Comparison of ENCODE assay signal across 8 cellular contexts in the genomic region with DNA sequence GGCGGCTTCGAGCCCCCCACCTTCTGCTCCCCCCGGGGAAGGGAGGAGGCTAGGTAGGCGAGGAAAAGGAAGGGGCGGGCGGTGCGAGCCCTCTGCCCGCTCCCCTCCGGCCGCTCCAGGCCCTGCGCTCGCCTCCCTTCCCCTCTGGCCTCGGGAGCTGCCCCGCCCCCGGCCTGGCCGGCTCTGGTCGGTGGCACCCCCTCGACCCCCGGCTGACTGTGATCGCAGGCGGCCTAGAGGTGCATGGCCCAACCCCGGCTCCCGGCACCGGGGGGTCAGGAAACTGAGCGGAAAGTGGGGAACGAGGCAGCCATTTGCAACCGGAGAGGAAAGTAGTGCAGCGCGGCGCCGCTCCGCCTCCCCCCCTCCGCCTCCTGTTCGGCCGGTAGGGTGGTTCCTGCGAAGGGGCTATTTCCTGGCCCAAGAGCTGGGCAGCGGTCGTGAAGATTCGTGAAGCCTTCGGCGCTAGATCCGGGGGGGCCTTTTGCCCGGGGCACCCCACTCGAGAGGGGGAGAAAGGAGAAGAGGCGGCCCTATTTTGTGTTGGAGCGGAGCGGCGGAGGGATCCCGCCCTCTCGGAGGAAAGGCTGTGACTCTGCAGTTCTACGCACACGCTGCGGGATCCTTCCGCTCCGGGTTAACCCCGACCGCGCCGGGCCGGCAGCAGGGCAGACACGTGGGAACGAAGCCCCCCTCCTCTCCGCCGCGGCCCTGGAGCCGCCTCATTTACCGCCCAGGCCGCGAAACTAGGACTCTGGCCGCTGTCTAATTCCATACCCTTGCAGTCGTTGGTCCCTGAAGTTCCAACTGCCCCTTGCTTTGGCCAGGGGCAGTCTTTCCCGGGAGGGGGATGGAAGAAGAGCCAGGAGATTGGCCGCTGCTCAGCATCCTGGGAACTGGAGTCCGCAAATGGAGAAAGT.
DNase-seq lines count a peak whose midpoint lies in the region; ATAC-seq and TF ChIP-seq lines count a peak whose summit lies in the region.

A gene with protein sequence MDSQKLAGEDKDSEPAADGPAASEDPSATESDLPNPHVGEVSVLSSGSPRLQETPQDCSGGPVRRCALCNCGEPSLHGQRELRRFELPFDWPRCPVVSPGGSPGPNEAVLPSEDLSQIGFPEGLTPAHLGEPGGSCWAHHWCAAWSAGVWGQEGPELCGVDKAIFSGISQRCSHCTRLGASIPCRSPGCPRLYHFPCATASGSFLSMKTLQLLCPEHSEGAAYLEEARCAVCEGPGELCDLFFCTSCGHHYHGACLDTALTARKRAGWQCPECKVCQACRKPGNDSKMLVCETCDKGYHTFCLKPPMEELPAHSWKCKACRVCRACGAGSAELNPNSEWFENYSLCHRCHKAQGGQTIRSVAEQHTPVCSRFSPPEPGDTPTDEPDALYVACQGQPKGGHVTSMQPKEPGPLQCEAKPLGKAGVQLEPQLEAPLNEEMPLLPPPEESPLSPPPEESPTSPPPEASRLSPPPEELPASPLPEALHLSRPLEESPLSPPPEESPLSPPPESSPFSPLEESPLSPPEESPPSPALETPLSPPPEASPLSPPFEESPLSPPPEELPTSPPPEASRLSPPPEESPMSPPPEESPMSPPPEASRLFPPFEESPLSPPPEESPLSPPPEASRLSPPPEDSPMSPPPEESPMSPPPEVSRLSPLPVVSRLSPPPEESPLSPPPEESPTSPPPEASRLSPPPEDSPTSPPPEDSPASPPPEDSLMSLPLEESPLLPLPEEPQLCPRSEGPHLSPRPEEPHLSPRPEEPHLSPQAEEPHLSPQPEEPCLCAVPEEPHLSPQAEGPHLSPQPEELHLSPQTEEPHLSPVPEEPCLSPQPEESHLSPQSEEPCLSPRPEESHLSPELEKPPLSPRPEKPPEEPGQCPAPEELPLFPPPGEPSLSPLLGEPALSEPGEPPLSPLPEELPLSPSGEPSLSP (N-terminal part only) (minus strand): TSS at position 558 of the 920 bp plus-strand sequence. CDS start 5,470 bp downstream, outside the sequence.

- peak; percentile 75 for DNase-seq in NCI-H2029 treated with DMSO at 0.1 percent for 48 hours (lab: John Stamatoyannopoulos, UW)
- DNase-seq in T1000 (lab: John Stamatoyannopoulos, UW): peak; percentile 95
- peak; percentile 98 for DNase-seq in astrocyte of the hippocampus (ENCODE audit: low read depth, low spot score)
- DNase-seq in hypothalamus (lab: John Stamatoyannopoulos, UW): peak; percentile 61 to 98 (median 86)
- DNase-seq in retinal pigment epithelial cell (ENCODE audit: low read depth): peak; percentile 87

- ATAC-seq in HG02852 (IDR thresholded peaks at IDR 0.05; ENCODE audit: unreplicated experiment): peak; percentile 49
- ATAC-seq in HG03457 (IDR thresholded peaks at IDR 0.05; ENCODE audit: unreplicated experiment): no peak

- peak within 1 kb of the TSS; percentile 95 for H3K4me3 ChIP-seq in GM08714 (ENCODE audit: low read length)
- peak within 1 kb of the TSS; percentile 93 for H3K4me3 ChIP-seq in retinal pigment epithelial cell (ENCODE audit: low read length)

- peak; percentile 23 for TF ChIP-seq CTCF in retinal pigment epithelial cell (conservative IDR thresholded peaks at IDR 0.05; ENCODE audit: low read depth, low read length)
